ENCODE assay signal across 1 cellular context in the genomic region with DNA sequence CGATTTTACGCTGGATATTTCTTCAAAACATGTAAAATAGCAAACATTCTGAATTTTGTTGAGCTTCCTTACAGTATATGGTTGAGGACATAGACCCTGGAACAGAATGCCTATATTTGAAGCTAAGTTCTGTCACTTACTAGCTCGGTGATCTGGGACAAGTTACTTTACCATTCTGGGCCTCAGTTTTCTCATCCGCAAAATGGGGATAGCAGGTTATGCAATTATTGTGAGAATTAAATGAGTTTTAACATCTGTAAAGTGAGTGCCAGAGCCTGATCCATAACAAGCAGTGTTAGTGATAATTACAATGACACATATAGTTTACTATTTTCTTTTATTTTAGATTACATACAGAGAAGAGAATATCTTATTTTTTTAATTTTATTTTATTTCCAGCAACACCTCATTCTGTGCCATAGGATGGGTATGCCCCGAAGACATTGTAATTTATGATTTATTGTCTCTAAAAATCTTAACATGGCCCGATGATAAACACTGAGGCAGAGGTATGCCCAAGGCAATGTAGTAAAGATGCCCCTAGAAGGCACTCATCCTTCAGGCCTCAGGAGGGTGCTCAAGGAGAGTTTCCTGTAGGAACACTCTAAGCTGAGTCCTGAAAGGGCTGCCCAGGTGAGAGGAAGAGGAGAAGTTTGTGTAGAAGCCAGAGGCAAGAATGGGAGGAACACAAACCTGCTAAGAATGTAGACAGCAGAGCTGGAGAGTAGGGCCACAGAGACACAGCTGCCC.
TF ChIP-seq lines count a peak whose summit lies in the region.

No MANE protein-coding gene starts in this region.

TF ChIP-seq in H1, 55 proteins besides CTCF, POLR2A, EP300 and RAD21:
- TF ChIP-seq ZNF274 (IDR thresholded peaks at IDR 0.05; ENCODE audit: borderline replicate concordance, extremely low read depth, low read length) (no peak), PHF8 (conservative IDR thresholded peaks at IDR 0.05; ENCODE audit: low read depth, low read length) (no peak), FOSL1 (IDR thresholded peaks at IDR 0.05; ENCODE audit: insufficient read depth, low read depth, low read length) (no peak), NANOG (IDR thresholded peaks at IDR 0.05; ENCODE audit: insufficient read depth, low read depth, low read length, poor library complexity, severe bottlenecking) (no peak), RBBP5 (IDR thresholded peaks at IDR 0.05; ENCODE audit: borderline replicate concordance, low read depth, low read length) (no peak), RXRA (IDR thresholded peaks at IDR 0.05; ENCODE audit: insufficient read depth, low read depth, low read length) (no peak), CREB1 (IDR thresholded peaks at IDR 0.05) (no peak), JUND (IDR thresholded peaks at IDR 0.05; ENCODE audit: low read length) (no peak), SIRT6 (IDR thresholded peaks at IDR 0.05; ENCODE audit: low read length) (no peak), TCF12 (IDR thresholded peaks at IDR 0.05; ENCODE audit: low read depth, low read length) (no peak), NRF1 (IDR thresholded peaks at IDR 0.05; ENCODE audit: low read depth, low read length) (no peak)
- TF ChIP-seq, protein P1, sequence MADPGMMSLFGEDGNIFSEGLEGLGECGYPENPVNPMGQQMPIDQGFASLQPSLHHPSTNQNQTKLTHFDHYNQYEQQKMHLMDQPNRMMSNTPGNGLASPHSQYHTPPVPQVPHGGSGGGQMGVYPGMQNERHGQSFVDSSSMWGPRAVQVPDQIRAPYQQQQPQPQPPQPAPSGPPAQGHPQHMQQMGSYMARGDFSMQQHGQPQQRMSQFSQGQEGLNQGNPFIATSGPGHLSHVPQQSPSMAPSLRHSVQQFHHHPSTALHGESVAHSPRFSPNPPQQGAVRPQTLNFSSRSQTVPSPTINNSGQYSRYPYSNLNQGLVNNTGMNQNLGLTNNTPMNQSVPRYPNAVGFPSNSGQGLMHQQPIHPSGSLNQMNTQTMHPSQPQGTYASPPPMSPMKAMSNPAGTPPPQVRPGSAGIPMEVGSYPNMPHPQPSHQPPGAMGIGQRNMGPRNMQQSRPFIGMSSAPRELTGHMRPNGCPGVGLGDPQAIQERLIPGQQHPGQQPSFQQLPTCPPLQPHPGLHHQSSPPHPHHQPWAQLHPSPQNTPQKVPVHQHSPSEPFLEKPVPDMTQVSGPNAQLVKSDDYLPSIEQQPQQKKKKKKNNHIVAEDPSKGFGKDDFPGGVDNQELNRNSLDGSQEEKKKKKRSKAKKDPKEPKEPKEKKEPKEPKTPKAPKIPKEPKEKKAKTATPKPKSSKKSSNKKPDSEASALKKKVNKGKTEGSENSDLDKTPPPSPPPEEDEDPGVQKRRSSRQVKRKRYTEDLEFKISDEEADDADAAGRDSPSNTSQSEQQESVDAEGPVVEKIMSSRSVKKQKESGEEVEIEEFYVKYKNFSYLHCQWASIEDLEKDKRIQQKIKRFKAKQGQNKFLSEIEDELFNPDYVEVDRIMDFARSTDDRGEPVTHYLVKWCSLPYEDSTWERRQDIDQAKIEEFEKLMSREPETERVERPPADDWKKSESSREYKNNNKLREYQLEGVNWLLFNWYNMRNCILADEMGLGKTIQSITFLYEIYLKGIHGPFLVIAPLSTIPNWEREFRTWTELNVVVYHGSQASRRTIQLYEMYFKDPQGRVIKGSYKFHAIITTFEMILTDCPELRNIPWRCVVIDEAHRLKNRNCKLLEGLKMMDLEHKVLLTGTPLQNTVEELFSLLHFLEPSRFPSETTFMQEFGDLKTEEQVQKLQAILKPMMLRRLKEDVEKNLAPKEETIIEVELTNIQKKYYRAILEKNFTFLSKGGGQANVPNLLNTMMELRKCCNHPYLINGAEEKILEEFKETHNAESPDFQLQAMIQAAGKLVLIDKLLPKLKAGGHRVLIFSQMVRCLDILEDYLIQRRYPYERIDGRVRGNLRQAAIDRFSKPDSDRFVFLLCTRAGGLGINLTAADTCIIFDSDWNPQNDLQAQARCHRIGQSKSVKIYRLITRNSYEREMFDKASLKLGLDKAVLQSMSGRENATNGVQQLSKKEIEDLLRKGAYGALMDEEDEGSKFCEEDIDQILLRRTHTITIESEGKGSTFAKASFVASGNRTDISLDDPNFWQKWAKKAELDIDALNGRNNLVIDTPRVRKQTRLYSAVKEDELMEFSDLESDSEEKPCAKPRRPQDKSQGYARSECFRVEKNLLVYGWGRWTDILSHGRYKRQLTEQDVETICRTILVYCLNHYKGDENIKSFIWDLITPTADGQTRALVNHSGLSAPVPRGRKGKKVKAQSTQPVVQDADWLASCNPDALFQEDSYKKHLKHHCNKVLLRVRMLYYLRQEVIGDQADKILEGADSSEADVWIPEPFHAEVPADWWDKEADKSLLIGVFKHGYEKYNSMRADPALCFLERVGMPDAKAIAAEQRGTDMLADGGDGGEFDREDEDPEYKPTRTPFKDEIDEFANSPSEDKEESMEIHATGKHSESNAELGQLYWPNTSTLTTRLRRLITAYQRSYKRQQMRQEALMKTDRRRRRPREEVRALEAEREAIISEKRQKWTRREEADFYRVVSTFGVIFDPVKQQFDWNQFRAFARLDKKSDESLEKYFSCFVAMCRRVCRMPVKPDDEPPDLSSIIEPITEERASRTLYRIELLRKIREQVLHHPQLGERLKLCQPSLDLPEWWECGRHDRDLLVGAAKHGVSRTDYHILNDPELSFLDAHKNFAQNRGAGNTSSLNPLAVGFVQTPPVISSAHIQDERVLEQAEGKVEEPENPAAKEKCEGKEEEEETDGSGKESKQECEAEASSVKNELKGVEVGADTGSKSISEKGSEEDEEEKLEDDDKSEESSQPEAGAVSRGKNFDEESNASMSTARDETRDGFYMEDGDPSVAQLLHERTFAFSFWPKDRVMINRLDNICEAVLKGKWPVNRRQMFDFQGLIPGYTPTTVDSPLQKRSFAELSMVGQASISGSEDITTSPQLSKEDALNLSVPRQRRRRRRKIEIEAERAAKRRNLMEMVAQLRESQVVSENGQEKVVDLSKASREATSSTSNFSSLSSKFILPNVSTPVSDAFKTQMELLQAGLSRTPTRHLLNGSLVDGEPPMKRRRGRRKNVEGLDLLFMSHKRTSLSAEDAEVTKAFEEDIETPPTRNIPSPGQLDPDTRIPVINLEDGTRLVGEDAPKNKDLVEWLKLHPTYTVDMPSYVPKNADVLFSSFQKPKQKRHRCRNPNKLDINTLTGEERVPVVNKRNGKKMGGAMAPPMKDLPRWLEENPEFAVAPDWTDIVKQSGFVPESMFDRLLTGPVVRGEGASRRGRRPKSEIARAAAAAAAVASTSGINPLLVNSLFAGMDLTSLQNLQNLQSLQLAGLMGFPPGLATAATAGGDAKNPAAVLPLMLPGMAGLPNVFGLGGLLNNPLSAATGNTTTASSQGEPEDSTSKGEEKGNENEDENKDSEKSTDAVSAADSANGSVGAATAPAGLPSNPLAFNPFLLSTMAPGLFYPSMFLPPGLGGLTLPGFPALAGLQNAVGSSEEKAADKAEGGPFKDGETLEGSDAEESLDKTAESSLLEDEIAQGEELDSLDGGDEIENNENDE (IDR thresholded peaks at IDR 0.05; ENCODE audit: insufficient replicate concordance, low read length), result no peak
- TF ChIP-seq, protein P2, sequence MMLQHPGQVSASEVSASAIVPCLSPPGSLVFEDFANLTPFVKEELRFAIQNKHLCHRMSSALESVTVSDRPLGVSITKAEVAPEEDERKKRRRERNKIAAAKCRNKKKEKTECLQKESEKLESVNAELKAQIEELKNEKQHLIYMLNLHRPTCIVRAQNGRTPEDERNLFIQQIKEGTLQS (IDR thresholded peaks at IDR 0.05; ENCODE audit: insufficient read depth, low read depth, low read length), result no peak
